Comparison of ENCODE assay signal across 35 cellular contexts in the genomic region with DNA sequence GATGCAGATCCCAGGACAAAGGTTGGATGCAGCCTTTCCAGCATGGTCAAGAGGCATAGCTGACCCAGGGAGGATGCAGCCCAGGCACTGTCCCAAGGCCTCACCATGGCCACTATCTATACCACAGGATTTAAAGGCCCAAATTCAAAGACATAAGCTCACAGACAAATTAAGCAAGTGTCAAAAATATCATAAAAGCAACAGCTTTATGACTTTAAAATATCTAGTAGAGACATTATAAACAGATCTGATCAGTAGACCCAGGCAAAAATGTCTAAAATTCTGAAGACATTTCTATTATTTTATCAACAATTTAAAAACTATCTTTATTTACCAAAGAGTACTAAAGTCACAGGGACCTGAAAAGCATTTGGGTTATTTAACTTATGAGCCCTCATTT.
DNase-seq lines count a peak whose midpoint lies in the region; ATAC-seq, FAIRE-seq and TF ChIP-seq lines count a peak whose summit lies in the region.
"Had no signal": no experiment of that assay in that cellular context is flagged by ENCODE, and none has a peak within 500 bp of the region (broad histone marks: within the 10 kb centered on the region; RNA-seq: fewer than 3 reads in every experiment).

No MANE protein-coding gene starts in this region.

- H3K4me2 ChIP-seq in A549 (peak overlapping the region; percentile 81), HCT116 (ENCODE audit: low read length) (no peak overlapping the region), H1 (ENCODE audit: insufficient read depth in 1 of 2, low read depth in 2 of 2, low read length in 2 of 2) (no peak overlapping the region), mesendoderm (ENCODE audit: low read length) (no peak overlapping the region)
- H3K4me2 ChIP-seq: BLaER1; BLaER1 treated with 17β-estradiol and CSF1 and Interleukin-3, amounts not matched to agents 10 nM and 100 nM had no signal

- no peak for DNase-seq in A549 (ENCODE audit: low read depth in 1 of 2, low spot score in 1 of 2)
- peak; percentile 0 for DNase-seq in HCT116 (ENCODE audit: low read depth, low spot score)
- DNase-seq in H1 (ENCODE audit: low read depth in 1 of 2, low spot score in 2 of 2), result no peak
- no peak for DNase-seq in mesendoderm
- no peak for DNase-seq in tibial artery
- no peak for DNase-seq in DMS 273 (lab: John Stamatoyannopoulos, UW; ENCODE audit: unreplicated experiment)
- DNase-seq: 8988T; ACHN; AML-193; BE2C; C1 segment of cervical spinal cord; Caco-2; Calu3; CD4-positive, alpha-beta memory T cell; CD4-positive, alpha-beta T cell; CD4-positive, CD25-positive, alpha-beta regulatory T cell; CD8-positive, alpha-beta memory T cell; CD8-positive, alpha-beta T cell; COR-L47; DMS 273 treated with DMSO at 0.1 percent for 48 hours; DMS153; DMS53; DMS79 treated with DMSO at 0.1 percent for 48 hours; DND-41; EL had no signal

- POLR2A ChIA-PET in A549 (lab: Yijun Ruan, JAX), result no interaction called here
- POLR2A ChIA-PET in HCT116 (lab: Charles Lee), result no interaction called here
- POLR2A ChIA-PET in HEK293 (lab: Yijun Ruan, JAX), result no interaction called here
- POLR2A ChIA-PET in H1 (lab: Charles Lee; ENCODE audit: partially characterized antibody), result interaction anchor here (0.6 kb wide), 1 partner anchor 10 kb away, joined by 3 read pairs; no protein-coding TSS in a partner anchor

- H3K4ac ChIP-seq in H1 (replicated peaks; ENCODE audit: insufficient read length, low read depth, low read length) (no peak overlapping the region), mesendoderm (ENCODE audit: low read depth, low read length) (no peak overlapping the region)

- H3K36me3 ChIP-seq in HCT116 (ENCODE audit: control insufficient read depth in 1 of 2, insufficient read depth in 2 of 2, low read length in 2 of 2) (no peaks in the 10 kb centered on the region), HEK293 (ENCODE audit: control insufficient read depth in 2 of 2, insufficient read depth in 1 of 2, low read length in 2 of 2) (no peaks in the 10 kb centered on the region), H1 (ENCODE audit: control insufficient read depth in 2 of 4, insufficient read depth in 4 of 4, low read length in 3 of 4) (peaks cover 0 to 2% (median 0%) of the 10 kb centered on the region in 4 experiments; a peak in 1 of 8 replicates), mesendoderm (ENCODE audit: control insufficient read depth, insufficient read depth, low read length) (no peaks in the 10 kb centered on the region), tibial artery (peaks cover 0 to 5% (median 0%) of the 10 kb centered on the region in 3 donors)
- H3K36me3 ChIP-seq: BE2C; BLaER1; BLaER1 treated with 17β-estradiol and CSF1 and Interleukin-3, amounts not matched to agents 10 nM and 100 nM had no signal

- ATAC-seq in A549 (no peak), HCT116 (no peak)
- ATAC-seq in stimulated activated memory B cell treated with anti-CD40 and anti-IgM and Interleukin-4, amounts not matched to agents 10 μg/mL and 1 μg/mL and 100 μg/mL, for 72 hours, result no peak
- ATAC-seq: CD8-positive, alpha-beta T cell had no signal

- no peaks in the 10 kb centered on the region for H3K4me1 Mint-ChIP-seq in stimulated activated memory B cell treated with anti-CD40 and anti-IgM and Interleukin-4, amounts not matched to agents 10 μg/mL and 1 μg/mL and 100 μg/mL, for 72 hours
- H3K4me1 Mint-ChIP-seq: B cell; CD14-positive monocyte; CD4-positive, alpha-beta memory T cell; CD4-positive, CD25-positive, alpha-beta regulatory T cell; CD8-positive, alpha-beta memory T cell had no signal

- H3K4me3 Mint-ChIP-seq in stimulated activated memory B cell treated with anti-CD40 and anti-IgM and Interleukin-4, amounts not matched to agents 10 μg/mL and 1 μg/mL and 100 μg/mL, for 72 hours, result no peak overlapping the region
- H3K4me3 Mint-ChIP-seq: B cell; CD14-positive monocyte; CD4-positive, alpha-beta memory T cell; CD4-positive, alpha-beta T cell; CD4-positive, CD25-positive, alpha-beta regulatory T cell; CD8-positive, alpha-beta memory T cell; CD8-positive, alpha-beta T cell had no signal

- no peak overlapping the region for H2BK20ac ChIP-seq in H1 (ENCODE audit: low read length)

- no peak for TF ChIP-seq EP300 in A549 (IDR thresholded peaks at IDR 0.05)
- no peak for TF ChIP-seq EP300 in H1 (IDR thresholded peaks at IDR 0.05; ENCODE audit: borderline replicate concordance in 1 of 2, low read depth in 2 of 2, low read length in 2 of 2)

- no peak overlapping the region for H2AK5ac ChIP-seq in H1 (ENCODE audit: low read depth, low read length)
- H2AK5ac ChIP-seq in mesendoderm (ENCODE audit: low read length), result no peak overlapping the region

- H3K14ac ChIP-seq in H1 (ENCODE audit: insufficient read length), result no peak overlapping the region

- H4K8ac ChIP-seq in H1 (ENCODE audit: extremely low read depth, insufficient read depth, low read length) (no peak overlapping the region), mesendoderm (ENCODE audit: low read depth, low read length) (no peak overlapping the region)

- H3K79me2 ChIP-seq in HCT116 (ENCODE audit: insufficient read depth, low read length), result no peaks in the 10 kb centered on the region
- H3K79me2 ChIP-seq in H1 (ENCODE audit: control insufficient read depth in 1 of 2, insufficient read depth in 2 of 2, low read length in 2 of 2), result no peaks in the 10 kb centered on the region
- H3K79me2 ChIP-seq in mesendoderm (ENCODE audit: control insufficient read depth, insufficient read depth, low read length), result no peaks in the 10 kb centered on the region

- H3K27ac Mint-ChIP-seq in stimulated activated memory B cell treated with anti-CD40 and anti-IgM and Interleukin-4, amounts not matched to agents 10 μg/mL and 1 μg/mL and 100 μg/mL, for 72 hours, result no peak overlapping the region
- H3K27ac Mint-ChIP-seq: B cell; CD14-positive monocyte; CD4-positive, alpha-beta memory T cell; CD4-positive, alpha-beta T cell; CD4-positive, CD25-positive, alpha-beta regulatory T cell; CD8-positive, alpha-beta memory T cell; CD8-positive, alpha-beta T cell had no signal

- H3K23ac ChIP-seq in H1 (ENCODE audit: insufficient read length), result no peak overlapping the region
- no peak overlapping the region for H3K23ac ChIP-seq in mesendoderm (ENCODE audit: low read length)

- FAIRE-seq in A549 (lab: Jason Lieb, UNC) (no peak), H1 (lab: Jason Lieb, UNC) (no peak)
- FAIRE-seq: A204.1, D721Med had no signal

- TF ChIP-seq RAD21 in A549 (conservative IDR thresholded peaks at IDR 0.05 in 1 of 2, IDR thresholded peaks at IDR 0.05 in 1 of 2) (no peak), HCT116 (IDR thresholded peaks at IDR 0.05; ENCODE audit: low read depth) (no peak), H1 (IDR thresholded peaks at IDR 0.05 in 1 of 2, conservative IDR thresholded peaks at IDR 0.05 in 1 of 2; ENCODE audit: low read depth in 2 of 2, low read length in 2 of 2) (no peak)

- no peak overlapping the region for H3K27ac ChIP-seq in A549
- H3K27ac ChIP-seq in HCT116 (ENCODE audit: low read depth, low read length), result no peak overlapping the region
- H3K27ac ChIP-seq in HEK293 (ENCODE audit: extremely low read depth, low read depth, low read length), result no peak overlapping the region
- H3K27ac ChIP-seq in H1 (ENCODE audit: low read depth, low read length), result no peak overlapping the region
- no peak overlapping the region for H3K27ac ChIP-seq in mesendoderm (ENCODE audit: low read depth, low read length)
- no peak overlapping the region for H3K27ac ChIP-seq in tibial artery
- H3K27ac ChIP-seq: 22Rv1; BLaER1; BLaER1 treated with 17β-estradiol and CSF1 and Interleukin-3, amounts not matched to agents 10 nM and 100 nM; C4-2B had no signal

- CTCF ChIA-PET in A549 (lab: Yijun Ruan, JAX), result no interaction called here
- CTCF ChIA-PET in HCT116 (lab: Charles Lee), result no interaction called here
- CTCF ChIA-PET in HEK293 (lab: Yijun Ruan, JAX), result interaction anchor here (0.5 to 0.7 kb wide), 2 partner anchors 90 to 299 kb away, joined by 3 to 4 read pairs; no protein-coding TSS in a partner anchor
- CTCF ChIA-PET in H1 (lab: Charles Lee; ENCODE audit: partially characterized antibody), result interaction anchor here (1.0 kb wide), 1 partner anchor 16 kb away, joined by 3 read pairs; no protein-coding TSS in a partner anchor

- H3K56ac ChIP-seq in H1 (replicated peaks; ENCODE audit: insufficient read length, low read depth, low read length) (no peak overlapping the region), mesendoderm (ENCODE audit: low read length) (no peak overlapping the region)

- BruUV-seq in HCT116 (replicated peaks; lab: Mats Ljungman, UMichigan), result no TSS peak

- no peaks in the 10 kb centered on the region for H3K27me3 ChIP-seq in HCT116 (ENCODE audit: insufficient read depth, low read length)
- H3K27me3 ChIP-seq in H1 (replicated peaks in 1 of 4; ENCODE audit: control insufficient read depth in 3 of 4, extremely low read depth in 1 of 4, insufficient read depth in 3 of 4, low read length in 3 of 4), result no peaks in the 10 kb centered on the region
- H3K27me3 ChIP-seq in mesendoderm (ENCODE audit: insufficient read depth, low read length, poor library complexity), result no peaks in the 10 kb centered on the region
- no peaks in the 10 kb centered on the region for H3K27me3 ChIP-seq in tibial artery
- H3K27me3 ChIP-seq: BE2C; BLaER1; BLaER1 treated with 17β-estradiol and CSF1 and Interleukin-3, amounts not matched to agents 10 nM and 100 nM had no signal

- TF ChIP-seq CTCF in A549 (IDR thresholded peaks at IDR 0.05) (no peak), HCT116 (IDR thresholded peaks at IDR 0.05 in 2 of 3, conservative IDR thresholded peaks at IDR 0.05 in 1 of 3; ENCODE audit: borderline replicate concordance in 1 of 3, insufficient read depth in 1 of 3, low read depth in 2 of 3, low read length in 2 of 3) (no peak), HEK293 (tag by site-specific recombination; IDR thresholded peaks at IDR 0.05) (no peak), H1 (IDR thresholded peaks at IDR 0.05; ENCODE audit: control extremely low read depth in 1 of 3, insufficient read depth in 1 of 3, low read depth in 1 of 3, low read length in 3 of 3) (no peak), tibial artery (IDR thresholded peaks at IDR 0.05) (no peak)

- no peak overlapping the region for H3K18ac ChIP-seq in H1 (ENCODE audit: extremely low read depth, low read length)
- H3K18ac ChIP-seq in mesendoderm (ENCODE audit: low read length), result no peak overlapping the region

- no peaks in the 10 kb centered on the region for H3K9me2 ChIP-seq in HCT116 (ENCODE audit: insufficient read depth)

- H2BK12ac ChIP-seq in H1 (ENCODE audit: low read depth, low read length), result peak overlapping the region; percentile 29; the same call in 1 of the 2 replicates

- intact Hi-C loops in HCT116 (cut with micrococcal nuclease) (no loop called here), tibial artery (cut with DNase I; ENCODE audit: low total_unique reads) (no loop called here)

- H4K5ac ChIP-seq in H1 (ENCODE audit: insufficient read length, low read depth, low read length) (no peak overlapping the region), mesendoderm (ENCODE audit: low read length) (no peak overlapping the region)

- H3K9ac ChIP-seq in HCT116 (ENCODE audit: low read length), result no peak overlapping the region
- no peak overlapping the region for H3K9ac ChIP-seq in H1 (replicated peaks in 1 of 4; ENCODE audit: extremely low read depth in 1 of 4, low read depth in 3 of 4, low read length in 3 of 4)
- H3K9ac ChIP-seq in mesendoderm (ENCODE audit: low read length), result no peak overlapping the region
- H3K9ac ChIP-seq: BLaER1; BLaER1 treated with 17β-estradiol and CSF1 and Interleukin-3, amounts not matched to agents 10 nM and 100 nM had no signal

- no peaks in the 10 kb centered on the region for H4K20me1 ChIP-seq in HCT116 (ENCODE audit: insufficient read depth)
- H4K20me1 ChIP-seq in H1 (replicated peaks in 1 of 2; ENCODE audit: control insufficient read depth in 1 of 2, insufficient read depth in 2 of 2, low read length in 2 of 2), result no peaks in the 10 kb centered on the region
- H4K20me1 ChIP-seq: BLaER1; BLaER1 treated with 17β-estradiol and CSF1 and Interleukin-3, amounts not matched to agents 10 nM and 100 nM had no signal

- H3K9me3 ChIP-seq in A549 (no peaks in the 10 kb centered on the region), HCT116 (ENCODE audit: control insufficient read depth in 1 of 2, insufficient read depth in 1 of 2, low read depth in 1 of 2, low read length in 2 of 2) (peaks cover 0 to 3% of the 10 kb centered on the region in 2 experiments; a peak in 1 of 4 replicates), HEK293 (ENCODE audit: control insufficient read depth, insufficient read depth, low read depth, low read length) (no peaks in the 10 kb centered on the region), H1 (ENCODE audit: insufficient read depth in 2 of 2, low read depth in 1 of 2, low read length in 1 of 2) (peaks cover 9 to 12% of the 10 kb centered on the region in 2 experiments), tibial artery (peaks cover 0 to 25% (median 17%) of the 10 kb centered on the region in 3 donors)
- H3K9me3 ChIP-seq: BE2C, Caco-2 had no signal

- H2BK5ac ChIP-seq in H1 (ENCODE audit: low read depth, low read length) (no peak overlapping the region), mesendoderm (ENCODE audit: low read length) (no peak overlapping the region)

- H2BK120ac ChIP-seq in H1 (replicated peaks; ENCODE audit: low read depth, low read length), result no peak overlapping the region
- no peak overlapping the region for H2BK120ac ChIP-seq in mesendoderm (ENCODE audit: low read depth, low read length)

- TF ChIP-seq POLR2A in A549 (IDR thresholded peaks at IDR 0.05; ENCODE audit: low read length) (no peak), HCT116 (IDR thresholded peaks at IDR 0.05; ENCODE audit: borderline replicate concordance, extremely low read depth, insufficient read depth, insufficient read length) (no peak), H1 (IDR thresholded peaks at IDR 0.05; ENCODE audit: control extremely low read depth in 1 of 2, low read depth in 2 of 2, low read length in 2 of 2) (no peak)

- H2BK15ac ChIP-seq in H1 (ENCODE audit: low read length) (no peak overlapping the region), mesendoderm (replicated peaks; ENCODE audit: low read depth) (no peak overlapping the region)

- H3K23me2 ChIP-seq in H1 (ENCODE audit: low read depth, low read length), result no peaks in the 10 kb centered on the region

- no peaks in the 10 kb centered on the region for H3K36me3 Mint-ChIP-seq in stimulated activated memory B cell treated with anti-CD40 and anti-IgM and Interleukin-4, amounts not matched to agents 10 μg/mL and 1 μg/mL and 100 μg/mL, for 72 hours
- H3K36me3 Mint-ChIP-seq: CD4-positive, CD25-positive, alpha-beta regulatory T cell had no signal

- no peaks in the 10 kb centered on the region for H3K79me1 ChIP-seq in H1 (ENCODE audit: low read depth, low read length)
- H3K79me1 ChIP-seq in mesendoderm (ENCODE audit: low read length), result no peaks in the 10 kb centered on the region

- H3K4me3 ChIP-seq in A549 (no peak overlapping the region), HCT116 (replicated peaks in 1 of 2; ENCODE audit: low read depth in 1 of 2, low read length in 2 of 2) (no peak overlapping the region), HEK293 (ENCODE audit: low read depth, low read length) (no peak overlapping the region), H1 (ENCODE audit: extremely low read depth in 1 of 4, insufficient read depth in 2 of 4, low read depth in 3 of 4, low read length in 4 of 4) (no peak overlapping the region), mesendoderm (ENCODE audit: low read length) (no peak overlapping the region), tibial artery (no peak overlapping the region)
- H3K4me3 ChIP-seq: BLaER1; BLaER1 treated with 17β-estradiol and CSF1 and Interleukin-3, amounts not matched to agents 10 nM and 100 nM had no signal

- H2AFZ ChIP-seq in HCT116 (ENCODE audit: low read depth, low read length, poor library complexity, severe bottlenecking) (no peak overlapping the region), H1 (ENCODE audit: low read length) (no peak overlapping the region)

- H3K27me3 Mint-ChIP-seq in stimulated activated memory B cell treated with anti-CD40 and anti-IgM and Interleukin-4, amounts not matched to agents 10 μg/mL and 1 μg/mL and 100 μg/mL, for 72 hours, result no peaks in the 10 kb centered on the region
- H3K27me3 Mint-ChIP-seq: CD4-positive, alpha-beta memory T cell; CD4-positive, alpha-beta T cell had no signal

- H3K4me1 ChIP-seq in A549, result peaks cover 6% of the 10 kb centered on the region; the same call in 1 of the 3 replicates
- H3K4me1 ChIP-seq in HCT116 (ENCODE audit: control insufficient read depth in 1 of 2, insufficient read depth in 2 of 2, low read length in 2 of 2), result no peaks in the 10 kb centered on the region
- no peaks in the 10 kb centered on the region for H3K4me1 ChIP-seq in HEK293 (ENCODE audit: control insufficient read depth, insufficient read depth, low read length)
- no peaks in the 10 kb centered on the region for H3K4me1 ChIP-seq in H1 (replicated peaks in 1 of 4; ENCODE audit: control insufficient read depth in 3 of 4, insufficient read depth in 4 of 4, low read length in 3 of 4)
- H3K4me1 ChIP-seq in mesendoderm (ENCODE audit: control insufficient read depth, low read depth, low read length), result no peaks in the 10 kb centered on the region
- H3K4me1 ChIP-seq in tibial artery, result no peaks in the 10 kb centered on the region
- H3K4me1 ChIP-seq: BE2C; BLaER1; BLaER1 treated with 17β-estradiol and CSF1 and Interleukin-3, amounts not matched to agents 10 nM and 100 nM; Caco-2 had no signal

- peaks cover 7% of the 10 kb centered on the region for H3K9me3 Mint-ChIP-seq in stimulated activated memory B cell treated with anti-CD40 and anti-IgM and Interleukin-4, amounts not matched to agents 10 μg/mL and 1 μg/mL and 100 μg/mL, for 72 hours

- H4K91ac ChIP-seq in H1 (replicated peaks; ENCODE audit: insufficient read length, low read length), result no peak overlapping the region

- RAD21 ChIA-PET in HCT116 (lab: Charles Lee; ENCODE audit: low non-redundant PET in 1 of 2, low total read pairs in 2 of 2, uncharacterized antibody in 2 of 2, unreplicated experiment in 2 of 2), result no interaction called here

Comparison
In these comparisons a context has a peak if more than half of its experiments do, and no peak if none do; other contexts are left out.
1. CTCF ChIA-PET loops: an anchor here in HEK293 (0.5 to 0.7 kb wide) and H1 (1.0 kb wide); none called in A549 and HCT116.